Comparison of ENCODE assay signal across 1 cellular context in the genomic region with DNA sequence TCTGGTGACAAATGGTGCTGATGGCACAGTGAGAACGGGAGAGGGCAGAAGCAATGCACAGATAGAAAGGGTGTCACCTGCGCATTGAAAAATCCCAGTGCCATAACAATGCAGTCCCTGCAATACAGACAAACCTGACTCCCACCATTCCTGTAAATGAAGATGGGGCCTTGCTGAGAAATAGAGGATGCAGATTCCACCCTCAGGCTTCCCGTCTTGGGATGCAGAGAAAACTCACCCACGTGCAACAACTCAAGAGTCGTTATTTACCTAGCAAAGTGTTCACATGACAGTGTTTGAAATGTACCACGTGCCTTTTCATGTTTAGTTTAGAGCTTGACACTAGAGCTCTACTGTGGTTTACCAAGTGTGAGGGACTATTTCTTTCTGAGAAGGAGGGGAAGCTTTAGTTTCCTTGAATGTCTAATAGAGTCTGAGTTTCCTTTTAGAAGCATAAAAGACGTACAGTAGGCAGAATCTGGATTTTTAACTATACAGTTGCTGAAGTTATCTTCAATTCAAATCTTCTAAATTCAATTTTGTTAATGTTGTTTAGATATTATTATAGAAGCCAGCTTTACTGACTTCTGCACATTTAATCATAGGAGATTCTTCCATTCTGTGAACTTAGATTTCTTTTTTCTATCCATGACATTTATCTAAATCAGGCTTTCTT.
TF ChIP-seq lines count a peak whose summit lies in the region.

No MANE protein-coding gene starts in this region.

TF ChIP-seq in HepG2, 621 proteins besides CTCF, POLR2A, EP300 and RAD21 (continued from another document):
- TF ChIP-seq SUZ12 (IDR thresholded peaks at IDR 0.05; ENCODE audit: low read depth, low read length) (no peak), ZNF333 (CRISPR knock-in tag; IDR thresholded peaks at IDR 0.05; ENCODE audit: borderline replicate concordance) (no peak), FOXO1 (CRISPR knock-in tag; IDR thresholded peaks at IDR 0.05) (peak; percentile 76; the same call in 1 of the 2 replicates), NFIC (IDR thresholded peaks at IDR 0.05; ENCODE audit: low read length) (peak; percentile 55; the same call in 1 of the 2 replicates), SRSF9 (IDR thresholded peaks at IDR 0.05; ENCODE audit: borderline replicate concordance, insufficient read depth, low read depth, low read length, poor library complexity, severe bottlenecking) (no peak), BORCS8-MEF2B (CRISPR knock-in tag; IDR thresholded peaks at IDR 0.05) (no peak), ZNF670 (CRISPR knock-in tag; IDR thresholded peaks at IDR 0.05; ENCODE audit: borderline replicate concordance) (no peak; the same call in 1 of the 2 replicates), CHD4 (IDR thresholded peaks at IDR 0.05; ENCODE audit: borderline replicate concordance, low read length) (no peak), ZNF780A (CRISPR knock-in tag; IDR thresholded peaks at IDR 0.05) (no peak), NFYC (CRISPR knock-in tag; IDR thresholded peaks at IDR 0.05) (no peak), ZEB1 (IDR thresholded peaks at IDR 0.05; ENCODE audit: insufficient replicate concordance, low read depth) (no peak), ZFP36L2 (CRISPR knock-in tag; IDR thresholded peaks at IDR 0.05) (no peak), BHLHE40 (IDR thresholded peaks at IDR 0.05; ENCODE audit: low read length) (peak; percentile 80), KMT2B (CRISPR knock-in tag; IDR thresholded peaks at IDR 0.05) (no peak)
- TF ChIP-seq, protein P1, sequence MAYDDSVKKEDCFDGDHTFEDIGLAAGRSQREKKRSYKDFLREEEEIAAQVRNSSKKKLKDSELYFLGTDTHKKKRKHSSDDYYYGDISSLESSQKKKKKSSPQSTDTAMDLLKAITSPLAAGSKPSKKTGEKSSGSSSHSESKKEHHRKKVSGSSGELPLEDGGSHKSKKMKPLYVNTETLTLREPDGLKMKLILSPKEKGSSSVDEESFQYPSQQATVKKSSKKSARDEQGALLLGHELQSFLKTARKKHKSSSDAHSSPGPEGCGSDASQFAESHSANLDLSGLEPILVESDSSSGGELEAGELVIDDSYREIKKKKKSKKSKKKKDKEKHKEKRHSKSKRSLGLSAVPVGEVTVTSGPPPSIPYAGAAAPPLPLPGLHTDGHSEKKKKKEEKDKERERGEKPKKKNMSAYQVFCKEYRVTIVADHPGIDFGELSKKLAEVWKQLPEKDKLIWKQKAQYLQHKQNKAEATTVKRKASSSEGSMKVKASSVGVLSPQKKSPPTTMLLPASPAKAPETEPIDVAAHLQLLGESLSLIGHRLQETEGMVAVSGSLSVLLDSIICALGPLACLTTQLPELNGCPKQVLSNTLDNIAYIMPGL (CRISPR knock-in tag; IDR thresholded peaks at IDR 0.05; ENCODE audit: borderline replicate concordance in 1 of 2, low read depth in 1 of 2): no peak
